1 cellular context compared by ENCODE assay signal in the genomic region with DNA sequence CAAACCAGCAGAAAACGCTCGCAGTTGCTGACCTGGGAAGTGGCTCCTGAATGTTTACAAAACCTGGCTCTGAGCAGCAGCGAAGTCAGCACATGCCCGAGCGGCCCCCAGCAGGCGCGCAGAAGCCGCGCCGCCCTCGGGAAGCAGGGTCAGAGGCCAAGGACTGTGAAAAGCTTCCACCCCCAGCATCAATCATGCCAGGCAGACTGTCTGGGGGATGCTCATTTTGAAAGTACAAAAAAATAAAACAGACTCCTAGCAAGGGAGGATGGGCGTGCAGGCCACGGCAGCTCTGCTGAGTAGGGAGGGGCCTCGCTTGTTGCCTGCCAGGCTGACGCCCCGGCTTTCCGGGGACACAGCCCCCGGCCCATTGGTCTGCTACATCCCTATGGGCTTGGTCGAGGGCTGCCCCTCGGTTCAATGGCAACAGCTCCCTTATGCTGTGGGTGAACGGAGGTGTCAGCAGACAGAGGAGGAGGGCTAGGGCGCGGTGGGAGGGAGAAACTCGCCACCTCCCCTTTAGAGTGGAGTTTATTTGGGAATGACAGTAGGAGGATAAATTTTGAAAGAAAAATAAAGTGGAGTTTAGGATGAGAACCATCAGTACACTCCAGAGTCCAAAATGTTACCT.
TF ChIP-seq lines count a peak whose summit lies in the region.

No MANE protein-coding gene starts in this region.

TF ChIP-seq in HepG2, 621 proteins besides CTCF, POLR2A, EP300 and RAD21 (continued from another document and continues in another):
- TF ChIP-seq ZC3H13 (CRISPR knock-in tag; IDR thresholded peaks at IDR 0.05) (peak; percentile 91), ZNF570 (CRISPR knock-in tag; IDR thresholded peaks at IDR 0.05; ENCODE audit: borderline replicate concordance) (peak; percentile 86), GATAD1 (CRISPR knock-in tag; IDR thresholded peaks at IDR 0.05) (peak; percentile 63; the same call in 1 of the 2 replicates), ZNF3 (CRISPR knock-in tag; IDR thresholded peaks at IDR 0.05) (no peak), SALL2 (CRISPR knock-in tag; IDR thresholded peaks at IDR 0.05) (no peak), ZNF883 (CRISPR knock-in tag; IDR thresholded peaks at IDR 0.05; ENCODE audit: not compliant biosample characterization) (peak; percentile 96), DMAP1 (CRISPR knock-in tag; IDR thresholded peaks at IDR 0.05) (no peak), AGO2 (optimal IDR thresholded peaks at IDR 0.05; ENCODE audit: low read depth, low read length) (no peak), GATAD2A (CRISPR knock-in tag; IDR thresholded peaks at IDR 0.05) (peak; percentile 73), TBX2 (CRISPR knock-in tag; IDR thresholded peaks at IDR 0.05; ENCODE audit: borderline replicate concordance) (peak; percentile 96), ZNF253 (CRISPR knock-in tag; IDR thresholded peaks at IDR 0.05; ENCODE audit: borderline replicate concordance) (peak; percentile 96), SP1 (IDR thresholded peaks at IDR 0.05) (no peak), SP1 (CRISPR knock-in tag; IDR thresholded peaks at IDR 0.05) (no peak), ZSCAN31 (CRISPR knock-in tag; IDR thresholded peaks at IDR 0.05; ENCODE audit: low read depth) (peak; percentile 95), CENPX (CRISPR knock-in tag; IDR thresholded peaks at IDR 0.05) (no peak), MTA1 (CRISPR knock-in tag; IDR thresholded peaks at IDR 0.05; ENCODE audit: borderline replicate concordance) (no peak), KLF12 (CRISPR knock-in tag; IDR thresholded peaks at IDR 0.05; ENCODE audit: borderline replicate concordance) (0 out of 2 replicates have a peak, but pooled peaks have one; percentile 37), ZNF549 (CRISPR knock-in tag; IDR thresholded peaks at IDR 0.05) (no peak), SIN3A (IDR thresholded peaks at IDR 0.05; ENCODE audit: borderline replicate concordance, low read depth, low read length) (no peak), ZNF644 (CRISPR knock-in tag; IDR thresholded peaks at IDR 0.05; ENCODE audit: low read depth) (no peak), KLF6 (CRISPR knock-in tag; IDR thresholded peaks at IDR 0.05) (peak; percentile 98), ZNF292 (CRISPR knock-in tag; IDR thresholded peaks at IDR 0.05; ENCODE audit: borderline replicate concordance, low read depth) (peak; percentile 85; the same call in 1 of the 2 replicates), ASH2L (IDR thresholded peaks at IDR 0.05; ENCODE audit: insufficient read length, low read depth, low read length) (no peak), ZNF33A (CRISPR knock-in tag; IDR thresholded peaks at IDR 0.05; ENCODE audit: borderline replicate concordance) (no peak), PITX1 (CRISPR knock-in tag; IDR thresholded peaks at IDR 0.05) (peak; percentile 78), ZNF703 (CRISPR knock-in tag; IDR thresholded peaks at IDR 0.05; ENCODE audit: borderline replicate concordance) (peak; percentile 86), ZNF550 (CRISPR knock-in tag; IDR thresholded peaks at IDR 0.05; ENCODE audit: borderline replicate concordance) (no peak), ZNF207 (IDR thresholded peaks at IDR 0.05; ENCODE audit: borderline replicate concordance) (no peak), ZNF790 (CRISPR knock-in tag; IDR thresholded peaks at IDR 0.05; ENCODE audit: borderline replicate concordance) (peak; percentile 93; the same call in 1 of the 2 replicates), NR2C2 (CRISPR knock-in tag; IDR thresholded peaks at IDR 0.05; ENCODE audit: borderline replicate concordance) (peak; percentile 92), TOE1 (CRISPR knock-in tag; IDR thresholded peaks at IDR 0.05) (peak; percentile 92; the same call in 1 of the 2 replicates)
- TF ChIP-seq, protein P1, sequence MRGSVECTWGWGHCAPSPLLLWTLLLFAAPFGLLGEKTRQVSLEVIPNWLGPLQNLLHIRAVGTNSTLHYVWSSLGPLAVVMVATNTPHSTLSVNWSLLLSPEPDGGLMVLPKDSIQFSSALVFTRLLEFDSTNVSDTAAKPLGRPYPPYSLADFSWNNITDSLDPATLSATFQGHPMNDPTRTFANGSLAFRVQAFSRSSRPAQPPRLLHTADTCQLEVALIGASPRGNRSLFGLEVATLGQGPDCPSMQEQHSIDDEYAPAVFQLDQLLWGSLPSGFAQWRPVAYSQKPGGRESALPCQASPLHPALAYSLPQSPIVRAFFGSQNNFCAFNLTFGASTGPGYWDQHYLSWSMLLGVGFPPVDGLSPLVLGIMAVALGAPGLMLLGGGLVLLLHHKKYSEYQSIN (CRISPR knock-in tag; IDR thresholded peaks at IDR 0.05; ENCODE audit: borderline replicate concordance) = peak; percentile 80; the same call in 1 of the 2 replicates
- TF ChIP-seq, protein P2, sequence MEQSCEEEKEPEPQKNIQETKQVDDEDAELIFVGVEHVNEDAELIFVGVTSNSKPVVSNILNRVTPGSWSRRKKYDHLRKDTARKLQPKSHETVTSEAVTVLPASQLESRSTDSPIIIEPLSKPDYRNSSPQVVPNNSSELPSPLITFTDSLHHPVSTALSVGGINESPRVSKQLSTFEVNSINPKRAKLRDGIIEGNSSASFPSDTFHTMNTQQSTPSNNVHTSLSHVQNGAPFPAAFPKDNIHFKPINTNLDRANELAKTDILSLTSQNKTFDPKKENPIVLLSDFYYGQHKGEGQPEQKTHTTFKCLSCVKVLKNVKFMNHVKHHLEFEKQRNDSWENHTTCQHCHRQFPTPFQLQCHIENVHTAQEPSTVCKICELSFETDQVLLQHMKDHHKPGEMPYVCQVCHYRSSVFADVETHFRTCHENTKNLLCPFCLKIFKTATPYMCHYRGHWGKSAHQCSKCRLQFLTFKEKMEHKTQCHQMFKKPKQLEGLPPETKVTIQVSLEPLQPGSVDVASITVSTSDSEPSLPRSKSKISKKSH (CRISPR knock-in tag; IDR thresholded peaks at IDR 0.05; ENCODE audit: borderline replicate concordance) = peak; percentile 93; the same call in 1 of the 2 replicates
- TF ChIP-seq, protein P3, sequence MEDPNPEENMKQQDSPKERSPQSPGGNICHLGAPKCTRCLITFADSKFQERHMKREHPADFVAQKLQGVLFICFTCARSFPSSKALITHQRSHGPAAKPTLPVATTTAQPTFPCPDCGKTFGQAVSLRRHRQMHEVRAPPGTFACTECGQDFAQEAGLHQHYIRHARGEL (CRISPR knock-in tag; IDR thresholded peaks at IDR 0.05) = peak; percentile 95
- TF ChIP-seq, protein P4, sequence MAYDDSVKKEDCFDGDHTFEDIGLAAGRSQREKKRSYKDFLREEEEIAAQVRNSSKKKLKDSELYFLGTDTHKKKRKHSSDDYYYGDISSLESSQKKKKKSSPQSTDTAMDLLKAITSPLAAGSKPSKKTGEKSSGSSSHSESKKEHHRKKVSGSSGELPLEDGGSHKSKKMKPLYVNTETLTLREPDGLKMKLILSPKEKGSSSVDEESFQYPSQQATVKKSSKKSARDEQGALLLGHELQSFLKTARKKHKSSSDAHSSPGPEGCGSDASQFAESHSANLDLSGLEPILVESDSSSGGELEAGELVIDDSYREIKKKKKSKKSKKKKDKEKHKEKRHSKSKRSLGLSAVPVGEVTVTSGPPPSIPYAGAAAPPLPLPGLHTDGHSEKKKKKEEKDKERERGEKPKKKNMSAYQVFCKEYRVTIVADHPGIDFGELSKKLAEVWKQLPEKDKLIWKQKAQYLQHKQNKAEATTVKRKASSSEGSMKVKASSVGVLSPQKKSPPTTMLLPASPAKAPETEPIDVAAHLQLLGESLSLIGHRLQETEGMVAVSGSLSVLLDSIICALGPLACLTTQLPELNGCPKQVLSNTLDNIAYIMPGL (CRISPR knock-in tag; IDR thresholded peaks at IDR 0.05; ENCODE audit: borderline replicate concordance in 1 of 2, low read depth in 1 of 2) = peak; percentile 73 to 79
- TF ChIP-seq, protein P5, sequence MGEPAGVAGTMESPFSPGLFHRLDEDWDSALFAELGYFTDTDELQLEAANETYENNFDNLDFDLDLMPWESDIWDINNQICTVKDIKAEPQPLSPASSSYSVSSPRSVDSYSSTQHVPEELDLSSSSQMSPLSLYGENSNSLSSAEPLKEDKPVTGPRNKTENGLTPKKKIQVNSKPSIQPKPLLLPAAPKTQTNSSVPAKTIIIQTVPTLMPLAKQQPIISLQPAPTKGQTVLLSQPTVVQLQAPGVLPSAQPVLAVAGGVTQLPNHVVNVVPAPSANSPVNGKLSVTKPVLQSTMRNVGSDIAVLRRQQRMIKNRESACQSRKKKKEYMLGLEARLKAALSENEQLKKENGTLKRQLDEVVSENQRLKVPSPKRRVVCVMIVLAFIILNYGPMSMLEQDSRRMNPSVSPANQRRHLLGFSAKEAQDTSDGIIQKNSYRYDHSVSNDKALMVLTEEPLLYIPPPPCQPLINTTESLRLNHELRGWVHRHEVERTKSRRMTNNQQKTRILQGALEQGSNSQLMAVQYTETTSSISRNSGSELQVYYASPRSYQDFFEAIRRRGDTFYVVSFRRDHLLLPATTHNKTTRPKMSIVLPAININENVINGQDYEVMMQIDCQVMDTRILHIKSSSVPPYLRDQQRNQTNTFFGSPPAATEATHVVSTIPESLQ (CRISPR knock-in tag; conservative IDR thresholded peaks at IDR 0.05) = no peak
- TF ChIP-seq, protein P6, sequence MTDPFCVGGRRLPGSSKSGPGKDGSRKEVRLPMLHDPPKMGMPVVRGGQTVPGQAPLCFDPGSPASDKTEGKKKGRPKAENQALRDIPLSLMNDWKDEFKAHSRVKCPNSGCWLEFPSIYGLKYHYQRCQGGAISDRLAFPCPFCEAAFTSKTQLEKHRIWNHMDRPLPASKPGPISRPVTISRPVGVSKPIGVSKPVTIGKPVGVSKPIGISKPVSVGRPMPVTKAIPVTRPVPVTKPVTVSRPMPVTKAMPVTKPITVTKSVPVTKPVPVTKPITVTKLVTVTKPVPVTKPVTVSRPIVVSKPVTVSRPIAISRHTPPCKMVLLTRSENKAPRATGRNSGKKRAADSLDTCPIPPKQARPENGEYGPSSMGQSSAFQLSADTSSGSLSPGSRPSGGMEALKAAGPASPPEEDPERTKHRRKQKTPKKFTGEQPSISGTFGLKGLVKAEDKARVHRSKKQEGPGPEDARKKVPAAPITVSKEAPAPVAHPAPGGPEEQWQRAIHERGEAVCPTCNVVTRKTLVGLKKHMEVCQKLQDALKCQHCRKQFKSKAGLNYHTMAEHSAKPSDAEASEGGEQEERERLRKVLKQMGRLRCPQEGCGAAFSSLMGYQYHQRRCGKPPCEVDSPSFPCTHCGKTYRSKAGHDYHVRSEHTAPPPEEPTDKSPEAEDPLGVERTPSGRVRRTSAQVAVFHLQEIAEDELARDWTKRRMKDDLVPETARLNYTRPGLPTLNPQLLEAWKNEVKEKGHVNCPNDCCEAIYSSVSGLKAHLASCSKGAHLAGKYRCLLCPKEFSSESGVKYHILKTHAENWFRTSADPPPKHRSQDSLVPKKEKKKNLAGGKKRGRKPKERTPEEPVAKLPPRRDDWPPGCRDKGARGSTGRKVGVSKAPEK (CRISPR knock-in tag; IDR thresholded peaks at IDR 0.05; ENCODE audit: borderline replicate concordance) = no peak
- TF ChIP-seq, protein P7, sequence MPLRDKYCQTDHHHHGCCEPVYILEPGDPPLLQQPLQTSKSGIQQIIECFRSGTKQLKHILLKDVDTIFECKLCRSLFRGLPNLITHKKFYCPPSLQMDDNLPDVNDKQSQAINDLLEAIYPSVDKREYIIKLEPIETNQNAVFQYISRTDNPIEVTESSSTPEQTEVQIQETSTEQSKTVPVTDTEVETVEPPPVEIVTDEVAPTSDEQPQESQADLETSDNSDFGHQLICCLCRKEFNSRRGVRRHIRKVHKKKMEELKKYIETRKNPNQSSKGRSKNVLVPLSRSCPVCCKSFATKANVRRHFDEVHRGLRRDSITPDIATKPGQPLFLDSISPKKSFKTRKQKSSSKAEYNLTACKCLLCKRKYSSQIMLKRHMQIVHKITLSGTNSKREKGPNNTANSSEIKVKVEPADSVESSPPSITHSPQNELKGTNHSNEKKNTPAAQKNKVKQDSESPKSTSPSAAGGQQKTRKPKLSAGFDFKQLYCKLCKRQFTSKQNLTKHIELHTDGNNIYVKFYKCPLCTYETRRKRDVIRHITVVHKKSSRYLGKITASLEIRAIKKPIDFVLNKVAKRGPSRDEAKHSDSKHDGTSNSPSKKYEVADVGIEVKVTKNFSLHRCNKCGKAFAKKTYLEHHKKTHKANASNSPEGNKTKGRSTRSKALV (CRISPR knock-in tag; IDR thresholded peaks at IDR 0.05) = peak; percentile 97
- TF ChIP-seq, protein P8, sequence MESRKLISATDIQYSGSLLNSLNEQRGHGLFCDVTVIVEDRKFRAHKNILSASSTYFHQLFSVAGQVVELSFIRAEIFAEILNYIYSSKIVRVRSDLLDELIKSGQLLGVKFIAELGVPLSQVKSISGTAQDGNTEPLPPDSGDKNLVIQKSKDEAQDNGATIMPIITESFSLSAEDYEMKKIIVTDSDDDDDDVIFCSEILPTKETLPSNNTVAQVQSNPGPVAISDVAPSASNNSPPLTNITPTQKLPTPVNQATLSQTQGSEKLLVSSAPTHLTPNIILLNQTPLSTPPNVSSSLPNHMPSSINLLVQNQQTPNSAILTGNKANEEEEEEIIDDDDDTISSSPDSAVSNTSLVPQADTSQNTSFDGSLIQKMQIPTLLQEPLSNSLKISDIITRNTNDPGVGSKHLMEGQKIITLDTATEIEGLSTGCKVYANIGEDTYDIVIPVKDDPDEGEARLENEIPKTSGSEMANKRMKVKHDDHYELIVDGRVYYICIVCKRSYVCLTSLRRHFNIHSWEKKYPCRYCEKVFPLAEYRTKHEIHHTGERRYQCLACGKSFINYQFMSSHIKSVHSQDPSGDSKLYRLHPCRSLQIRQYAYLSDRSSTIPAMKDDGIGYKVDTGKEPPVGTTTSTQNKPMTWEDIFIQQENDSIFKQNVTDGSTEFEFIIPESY (CRISPR knock-in tag; IDR thresholded peaks at IDR 0.05) = no peak
- TF ChIP-seq, protein P9, sequence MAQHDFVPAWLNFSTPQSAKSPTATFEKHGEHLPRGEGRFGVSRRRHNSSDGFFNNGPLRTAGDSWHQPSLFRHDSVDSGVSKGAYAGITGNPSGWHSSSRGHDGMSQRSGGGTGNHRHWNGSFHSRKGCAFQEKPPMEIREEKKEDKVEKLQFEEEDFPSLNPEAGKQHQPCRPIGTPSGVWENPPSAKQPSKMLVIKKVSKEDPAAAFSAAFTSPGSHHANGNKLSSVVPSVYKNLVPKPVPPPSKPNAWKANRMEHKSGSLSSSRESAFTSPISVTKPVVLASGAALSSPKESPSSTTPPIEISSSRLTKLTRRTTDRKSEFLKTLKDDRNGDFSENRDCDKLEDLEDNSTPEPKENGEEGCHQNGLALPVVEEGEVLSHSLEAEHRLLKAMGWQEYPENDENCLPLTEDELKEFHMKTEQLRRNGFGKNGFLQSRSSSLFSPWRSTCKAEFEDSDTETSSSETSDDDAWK (CRISPR knock-in tag; IDR thresholded peaks at IDR 0.05) = no peak
- TF ChIP-seq, protein P10, sequence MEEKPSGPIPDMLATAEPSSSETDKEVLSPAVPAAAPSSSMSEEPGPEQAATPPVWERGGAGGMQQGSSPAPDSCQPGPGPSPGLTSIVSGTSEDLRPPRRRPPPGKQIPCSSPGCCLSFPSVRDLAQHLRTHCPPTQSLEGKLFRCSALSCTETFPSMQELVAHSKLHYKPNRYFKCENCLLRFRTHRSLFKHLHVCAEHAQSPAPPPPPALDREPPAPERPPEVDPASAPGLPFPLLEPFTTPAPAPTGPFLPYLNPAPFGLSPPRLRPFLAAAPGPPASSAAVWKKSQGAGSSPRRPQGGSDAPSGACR (CRISPR knock-in tag; IDR thresholded peaks at IDR 0.05) = peak; percentile 95
